In the genomic region with DNA sequence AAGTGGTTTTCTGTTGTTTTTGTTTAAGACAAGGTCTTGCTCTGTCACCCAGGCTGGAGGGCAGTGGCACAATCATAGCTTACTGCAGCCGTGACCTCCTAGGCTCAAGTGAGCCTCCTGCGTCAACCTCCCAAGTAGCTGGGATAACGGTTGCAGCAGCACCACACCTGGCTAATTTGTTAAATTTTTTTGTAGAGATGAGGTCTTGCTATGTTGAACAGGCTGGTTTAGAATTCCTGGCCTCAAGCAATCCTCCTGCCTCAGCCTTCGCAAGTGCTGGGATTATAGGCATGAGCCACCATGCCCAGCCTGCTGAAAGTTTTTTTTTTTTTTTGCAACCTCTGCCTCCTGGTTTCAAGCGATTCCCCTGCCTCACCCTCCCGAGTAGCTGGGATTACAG, we compare ENCODE assay signal across 8 cellular contexts. TPM values are rescaled to one million over a fixed set of nuclear protein-coding genes. Genes with fewer than 3 reads are reported as not detected.
"Had no signal": no experiment of that assay in that cellular context is flagged by ENCODE, and none has a peak within 500 bp of the region (broad histone marks: within the 10 kb centered on the region; RNA-seq: fewer than 3 reads in every experiment).

No MANE protein-coding gene starts in this region.

- H3K4me2 ChIP-seq: GM23338 had no signal

- H3K4me1 Mint-ChIP-seq: GM23338, IgD-negative memory B cell had no signal

- H3K36me3 Mint-ChIP-seq: IgD-negative memory B cell had no signal

- FAIRE-seq: H1, H54, HepG2 had no signal

- H3K27ac ChIP-seq: HL-60 had no signal

- ATAC-seq: GM23338, HepG2 had no signal

- H3K9me3 Mint-ChIP-seq: GM23338, H9, IgD-negative memory B cell had no signal

- H3K4me3 Mint-ChIP-seq: GM23338, H9, IgD-negative memory B cell had no signal

- H3K4me3 ChIP-seq: GM23338 had no signal

- H3K27ac Mint-ChIP-seq: GM23338, H9, IgD-negative memory B cell had no signal

- DNase-seq: H9, HCEC 1CT had no signal

- H3K27me3 Mint-ChIP-seq: IgD-negative memory B cell had no signal

- H2AFZ ChIP-seq: GM23338 had no signal

RNA-seq across cellular contexts. Expression of a gene that starts 31.1 kb away (rescaled TPM):
- polyA plus RNA-seq: IgD-negative memory B cell had no signal
